10 cellular contexts compared by ENCODE assay signal in genomic region chr10:77531441-77532001, GRCh38.
DNase-seq lines count a peak whose midpoint lies in the region; ATAC-seq, FAIRE-seq and TF ChIP-seq lines count a peak whose summit lies in the region.
"Had no signal": no experiment of that assay in that cellular context is flagged by ENCODE, and none has a peak within 500 bp of the region (broad histone marks: within the 10 kb centered on the region; RNA-seq: fewer than 3 reads in every experiment).

No MANE protein-coding gene starts in this region.

- H3K9ac ChIP-seq in kidney (ENCODE audit: low read length in 2 of 2) = no peak overlapping the region
- H3K9ac ChIP-seq: parathyroid adenoma had no signal

- H3K4me3 Mint-ChIP-seq in activated CD4-positive, alpha-beta T cell treated with anti-CD3 and anti-CD28 coated beads, Interleukin-2, amount 10 ng/mL, durations not matched to agents 24 days and 14 days = no peak overlapping the region
- H3K4me3 Mint-ChIP-seq in activated CD4-positive, alpha-beta memory T cell treated with anti-CD3 and anti-CD28 coated beads, Interleukin-2, amount 10 ng/mL, durations not matched to agents 7 days and 5 days = no peak overlapping the region

- TF ChIP-seq CTCF in ascending aorta (IDR thresholded peaks at IDR 0.05) = no peak
- no peak for TF ChIP-seq CTCF in kidney (IDR thresholded peaks at IDR 0.05; ENCODE audit: borderline replicate concordance, extremely low read depth, insufficient read depth)

- FAIRE-seq in kidney (lab: Jason Lieb, UNC) = no peak

- POLR2A ChIA-PET in activated CD4-positive, alpha-beta memory T cell treated with anti-CD3 and anti-CD28 coated beads, Interleukin-2, amount 10 ng/mL, durations not matched to agents 7 days and 5 days (lab: Charles Lee) = no interaction called here

- no peaks in the 10 kb centered on the region for H3K9me3 Mint-ChIP-seq in activated CD4-positive, alpha-beta T cell treated with anti-CD3 and anti-CD28 coated beads, Interleukin-2, amount 10 ng/mL, durations not matched to agents 24 days and 14 days
- H3K9me3 Mint-ChIP-seq in activated CD4-positive, alpha-beta memory T cell treated with anti-CD3 and anti-CD28 coated beads, Interleukin-2, amount 10 ng/mL, durations not matched to agents 7 days and 5 days = no peaks in the 10 kb centered on the region

- H3K27ac ChIP-seq in ascending aorta (peak overlapping the region; percentile 44 to 75), kidney (ENCODE audit: low read depth in 2 of 2, low read length in 2 of 2) (peak overlapping the region; percentile 18 to 58)
- H3K27ac ChIP-seq: parathyroid adenoma had no signal

- H3K4me1 Mint-ChIP-seq in activated CD4-positive, alpha-beta T cell treated with anti-CD3 and anti-CD28 coated beads, Interleukin-2, amount 10 ng/mL, durations not matched to agents 24 days and 14 days = no peaks in the 10 kb centered on the region
- H3K4me1 Mint-ChIP-seq in activated CD4-positive, alpha-beta memory T cell treated with anti-CD3 and anti-CD28 coated beads, Interleukin-2, amount 10 ng/mL, durations not matched to agents 7 days and 5 days = no peaks in the 10 kb centered on the region

- no peaks in the 10 kb centered on the region for H3K36me3 ChIP-seq in ascending aorta
- no peaks in the 10 kb centered on the region for H3K36me3 ChIP-seq in kidney (ENCODE audit: control insufficient read depth in 1 of 2, insufficient read depth in 2 of 2, low read length in 2 of 2)

- no peak overlapping the region for H3K27ac Mint-ChIP-seq in activated CD4-positive, alpha-beta T cell treated with anti-CD3 and anti-CD28 coated beads, Interleukin-2, amount 10 ng/mL, durations not matched to agents 24 days and 14 days
- no peak overlapping the region for H3K27ac Mint-ChIP-seq in activated CD4-positive, alpha-beta memory T cell treated with anti-CD3 and anti-CD28 coated beads, Interleukin-2, amount 10 ng/mL, durations not matched to agents 7 days and 5 days

- no peaks in the 10 kb centered on the region for H3K27me3 ChIP-seq in ascending aorta

- intact Hi-C loops in Right ventricle myocardium inferior (cut with DNase I) (no loop called here), cardiac septum (cut with DNase I) (no loop called here), ascending aorta (cut with DNase I) (no loop called here), kidney (cut with DNase I) (no loop called here)
- intact Hi-C loops in activated CD4-positive, alpha-beta T cell treated with anti-CD3 and anti-CD28 coated beads, Interleukin-2, amount 10 ng/mL, durations not matched to agents 24 days and 14 days (cut with micrococcal nuclease) = no loop called here

- no peaks in the 10 kb centered on the region for H3K9me3 ChIP-seq in ascending aorta
- no peaks in the 10 kb centered on the region for H3K9me3 ChIP-seq in kidney (ENCODE audit: control insufficient read depth in 1 of 2, low read length in 2 of 2)

- CTCF ChIA-PET in activated CD4-positive, alpha-beta memory T cell treated with anti-CD3 and anti-CD28 coated beads, Interleukin-2, amount 10 ng/mL, durations not matched to agents 7 days and 5 days (lab: Charles Lee) = no interaction called here

- H3K36me3 Mint-ChIP-seq in activated CD4-positive, alpha-beta T cell treated with anti-CD3 and anti-CD28 coated beads, Interleukin-2, amount 10 ng/mL, durations not matched to agents 24 days and 14 days (ENCODE audit: low read depth) = no peaks in the 10 kb centered on the region
- H3K36me3 Mint-ChIP-seq in activated CD4-positive, alpha-beta memory T cell treated with anti-CD3 and anti-CD28 coated beads, Interleukin-2, amount 10 ng/mL, durations not matched to agents 7 days and 5 days (ENCODE audit: low read depth) = no peaks in the 10 kb centered on the region

- no peaks in the 10 kb centered on the region for H3K27me3 Mint-ChIP-seq in activated CD4-positive, alpha-beta T cell treated with anti-CD3 and anti-CD28 coated beads, Interleukin-2, amount 10 ng/mL, durations not matched to agents 24 days and 14 days
- H3K27me3 Mint-ChIP-seq in activated CD4-positive, alpha-beta memory T cell treated with anti-CD3 and anti-CD28 coated beads, Interleukin-2, amount 10 ng/mL, durations not matched to agents 7 days and 5 days = peaks cover 1% of the 10 kb centered on the region

- H3K4me1 ChIP-seq in ascending aorta = peaks cover 9 to 36% of the 10 kb centered on the region in 2 donors
- H3K4me1 ChIP-seq in kidney (ENCODE audit: control insufficient read depth in 1 of 2, insufficient read depth in 1 of 2, low read depth in 1 of 2, low read length in 2 of 2) = peaks cover 21 to 39% of the 10 kb centered on the region in 2 donors

- H3K4me3 ChIP-seq in ascending aorta = no peak overlapping the region
- no peak overlapping the region for H3K4me3 ChIP-seq in kidney (ENCODE audit: low read length in 2 of 2)

- peak; percentile 81 for ATAC-seq in Right ventricle myocardium inferior
- ATAC-seq in HG03135 (IDR thresholded peaks at IDR 0.05; ENCODE audit: unreplicated experiment) = no peak

- DNase-seq in Right ventricle myocardium inferior (ENCODE audit: missing footprints) (no peak), cardiac septum (ENCODE audit: low spot score) (no peak), ascending aorta (ENCODE audit: low spot score in 2 of 2) (peak; percentile 63 to 89), kidney (peak; percentile 86)
- DNase-seq in activated CD4-positive, alpha-beta T cell treated with anti-CD3 and anti-CD28 coated beads, Interleukin-2, amount 10 ng/mL, durations not matched to agents 24 days and 14 days = no peak
- DNase-seq in activated CD4-positive, alpha-beta T cell treated with anti-CD3 and anti-CD28 coated beads, Interleukin-2, amount 50 U/mL, for 48 hours = no peak
- no peak for DNase-seq in activated CD4-positive, alpha-beta memory T cell treated with anti-CD3 and anti-CD28 coated beads, Interleukin-2, amount 10 ng/mL, durations not matched to agents 7 days and 5 days
- DNase-seq: DND-41 had no signal

Comparison
In these comparisons a context has a peak if more than half of its experiments do, and no peak if none do; other contexts are left out.
1. DNase-seq: peak in ascending aorta (2 of 2) and kidney (single experiment); none in Right ventricle myocardium inferior (single experiment), cardiac septum (single experiment), activated CD4-positive, alpha-beta T cell treated with anti-CD3 and anti-CD28 coated beads, Interleukin-2, amount 10 ng/mL, durations not matched to agents 24 days and 14 days (single experiment), activated CD4-positive, alpha-beta T cell treated with anti-CD3 and anti-CD28 coated beads, Interleukin-2, amount 50 U/mL, for 48 hours (0 of 2) and activated CD4-positive, alpha-beta memory T cell treated with anti-CD3 and anti-CD28 coated beads, Interleukin-2, amount 10 ng/mL, durations not matched to agents 7 days and 5 days (single experiment).